9 cellular contexts compared by ENCODE assay signal in the genomic region with DNA sequence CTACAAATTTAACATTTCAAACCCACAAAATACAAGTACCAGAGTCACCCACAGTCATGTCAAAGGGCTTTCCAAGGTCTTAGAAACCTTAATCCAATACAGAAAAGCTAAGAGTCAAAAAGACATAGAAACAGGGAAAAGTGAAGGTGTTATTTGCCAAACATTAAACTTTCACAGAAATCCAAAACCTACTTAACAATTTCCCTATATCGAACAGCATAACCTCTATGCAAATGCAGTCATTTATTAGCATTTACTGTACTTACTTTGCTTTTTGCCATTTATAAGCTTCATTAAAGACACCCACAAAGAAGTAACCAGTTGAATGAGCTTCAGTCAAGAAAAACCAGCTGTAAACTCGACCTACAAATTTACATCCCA. TPM values are rescaled to one million over a fixed set of nuclear protein-coding genes. Genes with fewer than 3 reads are reported as not detected.
A peak's percentile ranks its signal among the peaks of the same experiment; 100 is the strongest.
DNase-seq lines count a peak whose midpoint lies in the region; ATAC-seq, FAIRE-seq and TF ChIP-seq lines count a peak whose summit lies in the region.
"Had no signal": no experiment of that assay in that cellular context is flagged by ENCODE, and none has a peak within 500 bp of the region (broad histone marks: within the 10 kb centered on the region; RNA-seq: fewer than 3 reads in every experiment).

No MANE protein-coding gene starts in this region.

- no peak for FAIRE-seq in GM12892 (lab: Jason Lieb, UNC)

- no peak overlapping the region for H3K4me3 Mint-ChIP-seq in stimulated activated effector memory CD8-positive, alpha-beta T cell treated with anti-CD3 and anti-CD28 coated beads, Interleukin-12 subunit alpha, Interleukin-12 subunit beta, amount 100 ng/mL, for 72 hours
- H3K4me3 Mint-ChIP-seq: T-helper 1 cell treated with Interleukin-12 subunit alpha and Interleukin-12 subunit beta and Interleukin-4 antibody, amounts not matched to agents 30 μg/mL and 1 μg/mL, for 36 hours had no signal

- TF ChIP-seq CTCF in BJ (IDR thresholded peaks at IDR 0.05; ENCODE audit: insufficient read depth, low read depth, low read length), result no peak
- TF ChIP-seq CTCF in epithelial cell of esophagus (IDR thresholded peaks at IDR 0.05; ENCODE audit: insufficient read depth, low read depth, low read length, missing control alignments), result no peak
- TF ChIP-seq CTCF in osteoblast (IDR thresholded peaks at IDR 0.05; ENCODE audit: extremely low read depth, low read depth, low read length), result no peak

- H2AFZ ChIP-seq in Karpas-422 (ENCODE audit: low read length), result no peak overlapping the region
- H2AFZ ChIP-seq in osteoblast (ENCODE audit: low read length), result peak overlapping the region; percentile 66

- no peaks in the 10 kb centered on the region for H3K9me3 Mint-ChIP-seq in stimulated activated effector memory CD8-positive, alpha-beta T cell treated with anti-CD3 and anti-CD28 coated beads, Interleukin-12 subunit alpha, Interleukin-12 subunit beta, amount 100 ng/mL, for 72 hours
- H3K9me3 Mint-ChIP-seq: T-helper 1 cell treated with Interleukin-12 subunit alpha and Interleukin-12 subunit beta and Interleukin-4 antibody, amounts not matched to agents 30 μg/mL and 1 μg/mL, for 36 hours had no signal

- H3K79me2 ChIP-seq in Karpas-422 (ENCODE audit: low read length), result peaks cover 52% of the 10 kb centered on the region
- peaks cover 46% of the 10 kb centered on the region for H3K79me2 ChIP-seq in osteoblast (ENCODE audit: insufficient read depth, low read length)

- no peaks in the 10 kb centered on the region for H3K27me3 ChIP-seq in BJ (ENCODE audit: control insufficient read depth, insufficient read depth, low read length)
- no peaks in the 10 kb centered on the region for H3K27me3 ChIP-seq in Karpas-422 (ENCODE audit: low read length)
- no peaks in the 10 kb centered on the region for H3K27me3 ChIP-seq in osteoblast (ENCODE audit: insufficient read depth, low read length)

- H3K9ac ChIP-seq in Karpas-422 (ENCODE audit: low read length), result peak overlapping the region; percentile 51

- no peaks in the 10 kb centered on the region for H3K9me2 ChIP-seq in Karpas-422 (replicated peaks; ENCODE audit: insufficient read depth, low read length)

- no peaks in the 10 kb centered on the region for H3K36me3 ChIP-seq in BJ (ENCODE audit: control insufficient read depth, insufficient read depth, low read length)
- H3K36me3 ChIP-seq in Karpas-422 (ENCODE audit: insufficient read depth, low read length), result 0 out of 2 replicates have a peak, but pooled peaks cover 4% of the 10 kb centered on the region
- no peaks in the 10 kb centered on the region for H3K36me3 ChIP-seq in osteoblast (ENCODE audit: insufficient read depth, low read length)

- no peak overlapping the region for H3K27ac Mint-ChIP-seq in stimulated activated effector memory CD8-positive, alpha-beta T cell treated with anti-CD3 and anti-CD28 coated beads, Interleukin-12 subunit alpha, Interleukin-12 subunit beta, amount 100 ng/mL, for 72 hours
- H3K27ac Mint-ChIP-seq: T-helper 1 cell treated with Interleukin-12 subunit alpha and Interleukin-12 subunit beta and Interleukin-4 antibody, amounts not matched to agents 30 μg/mL and 1 μg/mL, for 36 hours had no signal

- H3K4me3 ChIP-seq in BJ (ENCODE audit: low read depth, low read length), result peak overlapping the region; percentile 69
- H3K4me3 ChIP-seq in Karpas-422 (ENCODE audit: low read length), result peak overlapping the region; percentile 84
- H3K4me3 ChIP-seq in epithelial cell of esophagus (ENCODE audit: low read length), result peak overlapping the region; percentile 79
- H3K4me3 ChIP-seq in osteoblast (ENCODE audit: insufficient read depth, low read length), result peak overlapping the region; percentile 77

- no peaks in the 10 kb centered on the region for H3K36me3 Mint-ChIP-seq in stimulated activated effector memory CD8-positive, alpha-beta T cell treated with anti-CD3 and anti-CD28 coated beads, Interleukin-12 subunit alpha, Interleukin-12 subunit beta, amount 100 ng/mL, for 72 hours

- H3K4me1 ChIP-seq in Karpas-422 (ENCODE audit: low read length) (peaks cover 30% of the 10 kb centered on the region), osteoblast (ENCODE audit: insufficient read depth, low read length) (peaks cover 11% of the 10 kb centered on the region)

- H3K4me2 ChIP-seq in Karpas-422 (ENCODE audit: low read depth, low read length, poor library complexity, severe bottlenecking) (peak overlapping the region; percentile 71), osteoblast (ENCODE audit: insufficient read depth, low read length) (peak overlapping the region; percentile 99)

- H3K9me3 ChIP-seq in Karpas-422 (ENCODE audit: low read length), result no peaks in the 10 kb centered on the region
- H3K9me3 ChIP-seq in osteoblast (ENCODE audit: low read depth, low read length), result no peaks in the 10 kb centered on the region

- H3K4me1 Mint-ChIP-seq in stimulated activated effector memory CD8-positive, alpha-beta T cell treated with anti-CD3 and anti-CD28 coated beads, Interleukin-12 subunit alpha, Interleukin-12 subunit beta, amount 100 ng/mL, for 72 hours, result peaks cover 8% of the 10 kb centered on the region

- H4K20me1 ChIP-seq in Karpas-422 (ENCODE audit: insufficient read depth, low read depth, low read length) (no peaks in the 10 kb centered on the region), osteoblast (ENCODE audit: insufficient read depth, low read length) (no peaks in the 10 kb centered on the region)

- no peak for DNase-seq in BJ (ENCODE audit: low read depth)
- DNase-seq in Karpas-422, result no peak
- DNase-seq in epithelial cell of esophagus (ENCODE audit: low read depth), result no peak
- DNase-seq in osteoblast (ENCODE audit: insufficient read length, low spot score, missing footprints), result no peak
- no peak for DNase-seq in GM12892 (ENCODE audit: insufficient read length)
- DNase-seq in NCI-H146 (lab: John Stamatoyannopoulos, UW), result no peak
- no peak for DNase-seq in stimulated activated effector memory CD8-positive, alpha-beta T cell treated with anti-CD3 and anti-CD28 coated beads, Interleukin-12 subunit alpha, Interleukin-12 subunit beta, amount 100 ng/mL, for 72 hours (ENCODE audit: low spot score in 2 of 2)
- DNase-seq in stimulated activated CD4-positive, alpha-beta T cell treated with anti-CD3 and anti-CD28 coated beads, Interleukin-4, amount 100 ng/mL, for 1 hour, result no peak

- H3K27ac ChIP-seq in Karpas-422 (ENCODE audit: low read length) (peak overlapping the region; percentile 64), osteoblast (ENCODE audit: low read depth, low read length) (peak overlapping the region; percentile 27)

- TF ChIP-seq POLR2A in GM12892 (IDR thresholded peaks at IDR 0.05; ENCODE audit: low read depth, low read length), result no peak

- POLR2A ChIA-PET in BJ (lab: Charles Lee), result no interaction called here

- ATAC-seq in stimulated activated effector memory CD8-positive, alpha-beta T cell treated with anti-CD3 and anti-CD28 coated beads, Interleukin-12 subunit alpha, Interleukin-12 subunit beta, amount 100 ng/mL, for 72 hours, result no peak

- CTCF ChIA-PET in BJ (lab: Yijun Ruan, JAX), result interaction anchor here (1.2 to 2.1 kb wide), 4 partner anchors 8 to 79 kb away, joined by 3 to 11 read pairs (median 3); partner anchors contain the start of gene KIF20B

RNA-seq across cellular contexts. Expression of gene PANK1, which starts 1.6 kb away (rescaled TPM):
- 3.9 and 4.2 TPM in 2 replicates for polyA plus RNA-seq in BJ (2011; rRNA removed)
- 4.6 and 6.6 TPM in 2 replicates for polyA minus RNA-seq in BJ (2011; rRNA and poly(A)+ RNA removed)
- 4.4 and 8.1 TPM in 2 replicates for total RNA-seq in Karpas-422 (2014; rRNA removed; shearing (Covaris generic); ENCODE audit: low replicate concordance)
- total RNA-seq in osteoblast, result 5.8 and 9.7 TPM in 2 replicates
- 2.9 TPM for polyA plus RNA-seq in GM12892 (2012; ENCODE audit: missing spikeins)

RNA-seq across cellular contexts. Expression of gene KIF20B, which starts 58.0 kb away (rescaled TPM):
- 1.4 and 5.0 TPM in 2 replicates for polyA plus RNA-seq in BJ (2011; rRNA removed)
- polyA minus RNA-seq in BJ (2011; rRNA and poly(A)+ RNA removed), result 1.8 and 3.0 TPM in 2 replicates
- 5.8 and 11.5 TPM in 2 replicates for total RNA-seq in Karpas-422 (2014; rRNA removed; shearing (Covaris generic); ENCODE audit: low replicate concordance)
- 4.7 and 5.6 TPM in 2 replicates for total RNA-seq in osteoblast
- 12.9 TPM for polyA plus RNA-seq in GM12892 (2012; ENCODE audit: missing spikeins)
